Comparison of ENCODE assay signal across 15 cellular contexts in genomic region chr4:171880136-171880535, GRCh38.
DNase-seq lines count a peak whose midpoint lies in the region; ATAC-seq, FAIRE-seq and TF ChIP-seq lines count a peak whose summit lies in the region.
"Had no signal": no experiment of that assay in that cellular context is flagged by ENCODE, and none has a peak within 500 bp of the region (broad histone marks: within the 10 kb centered on the region; RNA-seq: fewer than 3 reads in every experiment).

No MANE protein-coding gene starts in this region.

- no peaks in the 10 kb centered on the region for H3K4me1 ChIP-seq in Panc1 (ENCODE audit: control insufficient read depth, insufficient read depth, low read length)
- H3K4me1 ChIP-seq in endothelial cell of umbilical vein (ENCODE audit: control insufficient read depth, extremely low read depth, insufficient read depth, low read length) = peaks cover 16% of the 10 kb centered on the region
- H3K4me1 ChIP-seq in neural progenitor cell = peaks cover 18% of the 10 kb centered on the region
- H3K4me1 ChIP-seq in heart right ventricle = no peaks in the 10 kb centered on the region

- H3K36me3 ChIP-seq in Panc1 (ENCODE audit: control insufficient read depth, insufficient read depth, low read length) (no peaks in the 10 kb centered on the region), endothelial cell of umbilical vein (ENCODE audit: control insufficient read depth in 2 of 2, extremely low read depth in 1 of 2, insufficient read depth in 2 of 2, low read length in 2 of 2) (no peaks in the 10 kb centered on the region), neural progenitor cell (no peaks in the 10 kb centered on the region), heart right ventricle (no peaks in the 10 kb centered on the region)
- H3K36me3 ChIP-seq: MG63 had no signal

- dilution Hi-C loops in endothelial cell of umbilical vein (cut with MboI; ENCODE audit: extremely low pct_ligation_motif_present, low sequenced_read_pairs) = no loop called here

- H3K4me3 ChIP-seq in Panc1 (ENCODE audit: low read depth in 2 of 2, low read length in 2 of 2) (no peak overlapping the region), endothelial cell of umbilical vein (replicated peaks in 1 of 3; ENCODE audit: insufficient read depth in 1 of 3, low read depth in 1 of 3, low read length in 3 of 3) (no peak overlapping the region), neural progenitor cell (no peak overlapping the region), heart right ventricle (no peak overlapping the region)
- H3K4me3 ChIP-seq: GM12878, MG63 had no signal

- no peaks in the 10 kb centered on the region for H3K79me2 ChIP-seq in endothelial cell of umbilical vein (ENCODE audit: control insufficient read depth, insufficient read depth, low read length)
- H3K79me2 ChIP-seq in neural progenitor cell (ENCODE audit: low read depth) = no peaks in the 10 kb centered on the region

- no peaks in the 10 kb centered on the region for H3K9me3 ChIP-seq in Panc1 (ENCODE audit: control insufficient read depth, insufficient read depth, low read depth, low read length)
- H3K9me3 ChIP-seq in endothelial cell of umbilical vein (replicated peaks; ENCODE audit: control insufficient read depth, insufficient read depth, low read length) = no peaks in the 10 kb centered on the region
- H3K9me3 ChIP-seq in neural progenitor cell (ENCODE audit: low read depth) = no peaks in the 10 kb centered on the region
- H3K9me3 ChIP-seq in heart right ventricle = no peaks in the 10 kb centered on the region
- H3K9me3 ChIP-seq: MG63 had no signal

- H4K20me1 ChIP-seq in endothelial cell of umbilical vein (replicated peaks; ENCODE audit: control insufficient read depth, extremely low read depth, insufficient read depth, low read length) (no peaks in the 10 kb centered on the region), neural progenitor cell (ENCODE audit: low read depth) (no peaks in the 10 kb centered on the region)

- DNase-seq in Caki2 (ENCODE audit: low read depth) = peak; percentile 61
- peak; percentile 5 for DNase-seq in Panc1 (ENCODE audit: low read depth, low spot score)
- DNase-seq in endothelial cell of umbilical vein (ENCODE audit: low read depth, low spot score) = peak; percentile 94
- peak; percentile 1 for DNase-seq in neural progenitor cell (ENCODE audit: low spot score)
- no peak for DNase-seq in activated CD8-positive, alpha-beta memory T cell treated with anti-CD3 and anti-CD28 coated beads, Interleukin-2, amount 50 U/mL, for 4 hours
- DNase-seq in heart right ventricle = no peak
- DNase-seq in NCI-H82 treated with DMSO at 0.1 percent for 48 hours (lab: John Stamatoyannopoulos, UW; ENCODE audit: unreplicated experiment) = no peak
- DNase-seq: amygdala, COR-L47, erythroblast, MG63 had no signal

- no peak overlapping the region for H3K27ac ChIP-seq in Panc1 (ENCODE audit: low read length)
- H3K27ac ChIP-seq in endothelial cell of umbilical vein (ENCODE audit: insufficient read depth, low read depth, low read length) = peak overlapping the region; percentile 93
- H3K27ac ChIP-seq in neural progenitor cell = no peak overlapping the region
- H3K27ac ChIP-seq in heart right ventricle = no peak overlapping the region

- no peak for TF ChIP-seq POLR2A in endothelial cell of umbilical vein (IDR thresholded peaks at IDR 0.05; ENCODE audit: low read depth, low read length)

- H3K9ac ChIP-seq in endothelial cell of umbilical vein (replicated peaks; ENCODE audit: extremely low read depth, insufficient read depth, low read length) = peak overlapping the region; percentile 79
- no peak overlapping the region for H3K9ac ChIP-seq in neural progenitor cell

- no peaks in the 10 kb centered on the region for H3K9me3 Mint-ChIP-seq in neural progenitor cell
- H3K9me3 Mint-ChIP-seq: nephron had no signal

- POLR2A ChIA-PET in Panc1 (lab: Charles Lee) = no interaction called here
- POLR2A ChIA-PET in endothelial cell of umbilical vein (lab: Charles Lee) = no interaction called here

- BruUV-seq in Panc1 (replicated peaks; lab: Mats Ljungman, UMichigan) (no TSS peak), endothelial cell of umbilical vein (replicated peaks; lab: Mats Ljungman, UMichigan) (no TSS peak)

- FAIRE-seq in endothelial cell of umbilical vein (lab: Jason Lieb, UNC) = peak; percentile 77
- FAIRE-seq: GM12878, keratinocyte had no signal

- H3K4me2 ChIP-seq in endothelial cell of umbilical vein (ENCODE audit: insufficient read depth, low read length) (peak overlapping the region; percentile 51), neural progenitor cell (no peak overlapping the region)

- in situ Hi-C loops in Caki2 (cut with HindIII; ENCODE audit: low pct_unique_long_range_greater_than_20kb, low sequenced_read_pairs) (no loop called here), Panc1 (cut with HindIII; ENCODE audit: low pct_unique_long_range_greater_than_20kb, low sequenced_read_pairs) (no loop called here)

- no peak overlapping the region for H3K27ac Mint-ChIP-seq in neural progenitor cell
- H3K27ac Mint-ChIP-seq: nephron had no signal

- no peaks in the 10 kb centered on the region for H3F3A ChIP-seq in neural progenitor cell (ENCODE audit: low read depth)

- WGBS in heart right ventricle, 2 donors = 38 to 51% methylated on average over 3 of the region's 3 CpGs

- no peak overlapping the region for H2AFZ ChIP-seq in endothelial cell of umbilical vein (ENCODE audit: low read depth, low read length)
- H2AFZ ChIP-seq in neural progenitor cell (replicated peaks) = peak overlapping the region; percentile 43

- H3K4me1 Mint-ChIP-seq in neural progenitor cell = no peaks in the 10 kb centered on the region
- H3K4me1 Mint-ChIP-seq: nephron had no signal

- no peaks in the 10 kb centered on the region for H3K9me1 ChIP-seq in endothelial cell of umbilical vein (replicated peaks; ENCODE audit: control insufficient read depth, extremely low read depth, insufficient read depth, low read length)

- no peaks in the 10 kb centered on the region for H3K36me3 Mint-ChIP-seq in neural progenitor cell

- no peak overlapping the region for H3K4me3 Mint-ChIP-seq in neural progenitor cell
- H3K4me3 Mint-ChIP-seq: nephron had no signal

- intact Hi-C loops in Panc1 (cut with micrococcal nuclease; ENCODE audit: unreplicated experiment) = no loop called here
- intact Hi-C loops in endothelial cell of umbilical vein (cut with micrococcal nuclease) = no loop called here
- intact Hi-C loops in heart right ventricle (cut with DNase I) = no loop called here

- H3K27me3 Mint-ChIP-seq in neural progenitor cell (ENCODE audit: insufficient read depth, low read depth) = no peaks in the 10 kb centered on the region

- no peak for TF ChIP-seq CTCF in Panc1 (IDR thresholded peaks at IDR 0.05)
- no peak for TF ChIP-seq CTCF in endothelial cell of umbilical vein (IDR thresholded peaks at IDR 0.05; ENCODE audit: extremely low read depth in 1 of 2, insufficient read depth in 1 of 2, low read depth in 1 of 2, low read length in 2 of 2)
- no peak for TF ChIP-seq CTCF in neural progenitor cell (IDR thresholded peaks at IDR 0.05)
- TF ChIP-seq CTCF in heart right ventricle (IDR thresholded peaks at IDR 0.05) = no peak

- CTCF ChIA-PET in Panc1 (lab: Charles Lee) (no interaction called here), endothelial cell of umbilical vein (lab: Charles Lee) (no interaction called here)

- ATAC-seq in Panc1 (no peak), GM21381 (IDR thresholded peaks at IDR 0.05; ENCODE audit: unreplicated experiment) (no peak), heart right ventricle (no peak)
- ATAC-seq: GM12878 had no signal

- H3K27me3 ChIP-seq in Panc1 (ENCODE audit: control insufficient read depth, insufficient read depth, low read length) = no peaks in the 10 kb centered on the region
- no peaks in the 10 kb centered on the region for H3K27me3 ChIP-seq in endothelial cell of umbilical vein (ENCODE audit: control insufficient read depth in 2 of 2, insufficient read depth in 2 of 2, low read length in 2 of 2)
- no peaks in the 10 kb centered on the region for H3K27me3 ChIP-seq in neural progenitor cell
- no peaks in the 10 kb centered on the region for H3K27me3 ChIP-seq in heart right ventricle
- H3K27me3 ChIP-seq: MG63 had no signal

TF ChIP-seq in endothelial cell of umbilical vein, 7 proteins besides CTCF, POLR2A, EP300 and RAD21:
- TF ChIP-seq FOS (IDR thresholded peaks at IDR 0.05; ENCODE audit: borderline replicate concordance, insufficient read depth, low read length) = peak; percentile 94
- peak; percentile 61 for TF ChIP-seq POLR2AphosphoS5 (IDR thresholded peaks at IDR 0.05; ENCODE audit: insufficient read depth, low read depth, low read length)
- peak; percentile 93 for TF ChIP-seq JUN (IDR thresholded peaks at IDR 0.05; ENCODE audit: borderline replicate concordance, insufficient read depth, insufficient read length, low read depth)
- TF ChIP-seq MYC (IDR thresholded peaks at IDR 0.05; ENCODE audit: low read depth, low read length) = no peak
- TF ChIP-seq GATA2 (IDR thresholded peaks at IDR 0.05; ENCODE audit: insufficient read depth, insufficient read length, low read depth, low read length) = peak; percentile 59

Comparison
In these comparisons a context has a peak if more than half of its experiments do, and no peak if none do; other contexts are left out.
1. DNase-seq: peak in Caki2 (single experiment), Panc1 (single experiment), endothelial cell of umbilical vein (single experiment) and neural progenitor cell (single experiment); none in activated CD8-positive, alpha-beta memory T cell treated with anti-CD3 and anti-CD28 coated beads, Interleukin-2, amount 50 U/mL, for 4 hours (single experiment), heart right ventricle (0 of 2) and NCI-H82 treated with DMSO at 0.1 percent for 48 hours (single experiment).